ENCODE assay signal across 8 cellular contexts in genomic region chr3:146543461-146544012, GRCh38. TPM values are rescaled to one million over a fixed set of nuclear protein-coding genes. Genes with fewer than 3 reads are reported as not detected.
DNase-seq lines count a peak whose midpoint lies in the region; ATAC-seq and TF ChIP-seq lines count a peak whose summit lies in the region.

No MANE protein-coding gene starts in this region.

- H3K4me3 Mint-ChIP-seq in CD4-positive, alpha-beta T cell = peak overlapping the region; percentile 95
- peak overlapping the region; percentile 90 for H3K4me3 Mint-ChIP-seq in activated CD4-positive, alpha-beta memory T cell treated with anti-CD3 and anti-CD28 coated beads, Interleukin-2, amount 10 ng/mL, durations not matched to agents 7 days and 5 days

- CTCF ChIA-PET in CD4-positive, alpha-beta T cell (lab: Charles Lee) = interaction anchor here (1.0 kb wide), 1 partner anchor 354 kb away, joined by 3 read pairs; no protein-coding TSS in a partner anchor
- CTCF ChIA-PET in activated CD4-positive, alpha-beta memory T cell treated with anti-CD3 and anti-CD28 coated beads, Interleukin-2, amount 10 ng/mL, durations not matched to agents 7 days and 5 days (lab: Charles Lee) = interaction anchor here (0.8 to 1.3 kb wide), 4 partner anchors 11 to 51 kb away, joined by 3 to 5 read pairs (median 4); no protein-coding TSS in a partner anchor

- DNase-seq in CD4-positive, alpha-beta T cell = no peak
- DNase-seq in activated CD4-positive, alpha-beta memory T cell treated with anti-CD3 and anti-CD28 coated beads, Interleukin-2, amount 10 ng/mL, durations not matched to agents 7 days and 5 days = no peak
- DNase-seq in cardiac muscle cell (ENCODE audit: low read depth in 1 of 2, low spot score in 1 of 2) = peak; percentile 25 to 69
- DNase-seq in foreskin melanocyte = no peak
- DNase-seq in NCI-H1694 (lab: John Stamatoyannopoulos, UW) = no peak

- no peaks in the 10 kb centered on the region for H3K27me3 Mint-ChIP-seq in CD4-positive, alpha-beta T cell
- H3K27me3 Mint-ChIP-seq in activated CD4-positive, alpha-beta memory T cell treated with anti-CD3 and anti-CD28 coated beads, Interleukin-2, amount 10 ng/mL, durations not matched to agents 7 days and 5 days = no peaks in the 10 kb centered on the region

- peak; percentile 15 for ATAC-seq in CD4-positive, alpha-beta T cell (ENCODE audit: poor library complexity)
- ATAC-seq in GM19438 (IDR thresholded peaks at IDR 0.05; ENCODE audit: low read depth, unreplicated experiment) = peak; percentile 9
- peak; percentile 2 for ATAC-seq in HG03565 (IDR thresholded peaks at IDR 0.05; ENCODE audit: unreplicated experiment)

- peaks cover 9% of the 10 kb centered on the region for H3K36me3 Mint-ChIP-seq in CD4-positive, alpha-beta T cell (ENCODE audit: low read depth)
- H3K36me3 Mint-ChIP-seq in activated CD4-positive, alpha-beta memory T cell treated with anti-CD3 and anti-CD28 coated beads, Interleukin-2, amount 10 ng/mL, durations not matched to agents 7 days and 5 days (ENCODE audit: low read depth) = peaks cover 54% of the 10 kb centered on the region

- H3K4me3 ChIP-seq in cardiac muscle cell (peak overlapping the region; percentile 49), rectal smooth muscle tissue (ENCODE audit: low read length) (peak overlapping the region; percentile 93)

- H3K27ac Mint-ChIP-seq in CD4-positive, alpha-beta T cell = peak overlapping the region; percentile 78
- peak overlapping the region; percentile 94 for H3K27ac Mint-ChIP-seq in activated CD4-positive, alpha-beta memory T cell treated with anti-CD3 and anti-CD28 coated beads, Interleukin-2, amount 10 ng/mL, durations not matched to agents 7 days and 5 days

- peak overlapping the region; percentile 89 for H3K9ac ChIP-seq in rectal smooth muscle tissue (ENCODE audit: low read length)

- H3K36me3 ChIP-seq in cardiac muscle cell = no peaks in the 10 kb centered on the region
- H3K36me3 ChIP-seq in rectal smooth muscle tissue (ENCODE audit: control insufficient read depth, insufficient read depth, low read length) = no peaks in the 10 kb centered on the region

- POLR2A ChIA-PET in CD4-positive, alpha-beta T cell (lab: Charles Lee) = interaction anchor here (0.7 to 2.9 kb wide), 6 partner anchors 11 to 74 kb away, joined by 3 to 28 read pairs (median 3); partner anchors contain the start of gene PLSCR2
- POLR2A ChIA-PET in activated CD4-positive, alpha-beta memory T cell treated with anti-CD3 and anti-CD28 coated beads, Interleukin-2, amount 10 ng/mL, durations not matched to agents 7 days and 5 days (lab: Charles Lee) = interaction anchor here (0.5 to 2.4 kb wide), 7 partner anchors 10 to 79 kb away, joined by 3 to 11 read pairs (median 6); partner anchors contain the start of gene PLSCR2

- intact Hi-C loops in CD4-positive, alpha-beta T cell (cut with DNase I, micrococcal nuclease) = loop anchor here (2.0 to 5.0 kb wide), 2 partner anchors 75 to 76 kb away; partner anchors contain the start of gene PLSCR2 (in 2 of the 2)

- H3K27me3 ChIP-seq in CD4-positive, alpha-beta T cell (ENCODE audit: control insufficient read depth, insufficient read depth, low read length) = no peaks in the 10 kb centered on the region
- H3K27me3 ChIP-seq in cardiac muscle cell (no peaks in the 10 kb centered on the region), rectal smooth muscle tissue (ENCODE audit: control insufficient read depth, insufficient read depth, low read length) (no peaks in the 10 kb centered on the region)

- peaks cover 70% of the 10 kb centered on the region for H3K4me1 Mint-ChIP-seq in CD4-positive, alpha-beta T cell (ENCODE audit: low read depth)
- H3K4me1 Mint-ChIP-seq in activated CD4-positive, alpha-beta memory T cell treated with anti-CD3 and anti-CD28 coated beads, Interleukin-2, amount 10 ng/mL, durations not matched to agents 7 days and 5 days = peaks cover 72% of the 10 kb centered on the region

- no peak for TF ChIP-seq CTCF in CD4-positive, alpha-beta T cell (IDR thresholded peaks at IDR 0.05)
- TF ChIP-seq CTCF in cardiac muscle cell (IDR thresholded peaks at IDR 0.05; ENCODE audit: low read depth, low read length) = no peak

- H3K9me3 ChIP-seq in CD4-positive, alpha-beta T cell (ENCODE audit: control insufficient read depth, low read length) = no peaks in the 10 kb centered on the region
- H3K9me3 ChIP-seq in cardiac muscle cell (ENCODE audit: low read depth) = no peaks in the 10 kb centered on the region

- no peak overlapping the region for H3K27ac ChIP-seq in CD4-positive, alpha-beta T cell (ENCODE audit: low read depth, low read length)
- no peak overlapping the region for H3K27ac ChIP-seq in cardiac muscle cell
- H3K27ac ChIP-seq in rectal smooth muscle tissue (ENCODE audit: low read depth, low read length) = peak overlapping the region; percentile 97

- H3K4me1 ChIP-seq in cardiac muscle cell (ENCODE audit: low read depth) = no peaks in the 10 kb centered on the region
- peaks cover 6% of the 10 kb centered on the region for H3K4me1 ChIP-seq in rectal smooth muscle tissue (ENCODE audit: control insufficient read depth, insufficient read depth, low read length)

- H3K9me3 Mint-ChIP-seq in CD4-positive, alpha-beta T cell = no peaks in the 10 kb centered on the region
- no peaks in the 10 kb centered on the region for H3K9me3 Mint-ChIP-seq in activated CD4-positive, alpha-beta memory T cell treated with anti-CD3 and anti-CD28 coated beads, Interleukin-2, amount 10 ng/mL, durations not matched to agents 7 days and 5 days

RNA-seq across cellular contexts. Expression of gene PLSCR1, which starts 0.9 kb away (rescaled TPM):
- 1 to 10 TPM; 8.2 to 8.3 TPM for total RNA-seq in CD4-positive, alpha-beta T cell
- 100 to 1,000 TPM; 208 to 218 TPM for total RNA-seq in activated CD4-positive, alpha-beta memory T cell treated with anti-CD3 and anti-CD28 coated beads, Interleukin-2, amount 10 ng/mL, durations not matched to agents 7 days and 5 days
- total RNA-seq in cardiac muscle cell = 17.1 and 22.8 TPM in 2 replicates
- 14.1 and 20.3 TPM in 2 replicates for polyA plus RNA-seq in cardiac muscle cell

Comparison
In these comparisons a context has a peak if more than half of its experiments do, and no peak if none do; other contexts are left out.
1. DNase-seq: peak in cardiac muscle cell (2 of 2); none in CD4-positive, alpha-beta T cell (0 of 10), activated CD4-positive, alpha-beta memory T cell treated with anti-CD3 and anti-CD28 coated beads, Interleukin-2, amount 10 ng/mL, durations not matched to agents 7 days and 5 days (single experiment), foreskin melanocyte (single experiment) and NCI-H1694 (single experiment).
2. Peak in every context shown above with its lines, with median percentiles within 50 percentile points of each other: ATAC-seq.